In genomic region chr6:27505209-27506027, GRCh38 we compare ENCODE assay signal across 8 cellular contexts. TPM values are rescaled to one million over a fixed set of nuclear protein-coding genes. Genes with fewer than 3 reads are reported as not detected.
DNase-seq lines count a peak whose midpoint lies in the region; ATAC-seq and TF ChIP-seq lines count a peak whose summit lies in the region.

No MANE protein-coding gene starts in this region.

- H3K4me1 ChIP-seq in effector memory CD4-positive, alpha-beta T cell (ENCODE audit: control insufficient read depth, insufficient read depth, low read length, poor library complexity, severe bottlenecking), result peaks cover 5% of the 10 kb centered on the region
- H3K4me1 ChIP-seq in psoas muscle, result peaks cover 4% of the 10 kb centered on the region

- peak in 3 of 4 donors; percentile 57 to 66 (median 59) for ATAC-seq in psoas muscle
- ATAC-seq in HG02981 (IDR thresholded peaks at IDR 0.05; ENCODE audit: unreplicated experiment), result no peak
- ATAC-seq in HG02884 (IDR thresholded peaks at IDR 0.05; ENCODE audit: unreplicated experiment), result no peak

- WGBS in psoas muscle, 3 donors, result 28 to 30% (median 29%) methylated on average over 20 of the region's 20 CpGs

- no peak for TF ChIP-seq CTCF in psoas muscle (IDR thresholded peaks at IDR 0.05)

- no peak overlapping the region for H3K27ac ChIP-seq in effector memory CD4-positive, alpha-beta T cell (ENCODE audit: insufficient read depth, low read length, poor library complexity, severe bottlenecking)
- H3K27ac ChIP-seq in psoas muscle, result no peak overlapping the region

- peak; percentile 92 for DNase-seq in Daoy (ENCODE audit: low read depth)
- peak; percentile 56 for DNase-seq in NCI-H1417 treated with DMSO at 0.1 percent for 48 hours (lab: John Stamatoyannopoulos, UW)
- DNase-seq in activated CD4-positive, CD25-positive, alpha-beta regulatory T cell treated with anti-CD3 and anti-CD28 coated beads, Interleukin-2, amount 50 U/mL, for 72 hours, result peak; percentile 62
- DNase-seq in effector memory CD4-positive, alpha-beta T cell, result peak; percentile 52 to 64 (median 62)
- DNase-seq in psoas muscle, result no peak
- DNase-seq in putamen (ENCODE audit: low spot score), result no peak

- H3K27me3 ChIP-seq in effector memory CD4-positive, alpha-beta T cell (replicated peaks; ENCODE audit: control insufficient read depth, insufficient read depth, low read length, poor library complexity, severe bottlenecking), result peaks cover 4% of the 10 kb centered on the region
- H3K27me3 ChIP-seq in psoas muscle (ENCODE audit: insufficient read depth in 3 of 3, low read length in 2 of 3), result peaks cover 0 to 28% (median 6%) of the 10 kb centered on the region in 3 donors

- no peaks in the 10 kb centered on the region for H3K36me3 ChIP-seq in effector memory CD4-positive, alpha-beta T cell (ENCODE audit: control insufficient read depth, insufficient read depth, low read length)
- no peaks in the 10 kb centered on the region for H3K36me3 ChIP-seq in psoas muscle (ENCODE audit: insufficient read depth in 1 of 2, low read depth in 1 of 2)

- no peaks in the 10 kb centered on the region for H3K9me3 ChIP-seq in effector memory CD4-positive, alpha-beta T cell (ENCODE audit: control insufficient read depth, low read length)
- H3K9me3 ChIP-seq in psoas muscle, result no peaks in the 10 kb centered on the region

- intact Hi-C loops in psoas muscle (cut with DNase I), result no loop called here

- H3K4me3 ChIP-seq in effector memory CD4-positive, alpha-beta T cell (ENCODE audit: insufficient read depth, low read depth, low read length, poor library complexity, severe bottlenecking), result no peak overlapping the region
- H3K4me3 ChIP-seq in psoas muscle, result no peak overlapping the region

RNA-seq across cellular contexts. Expression of gene ZNF184, which starts 32.5 kb away (rescaled TPM):
- total RNA-seq in Daoy (2014; rRNA removed; shearing (Covaris generic)), result 13.9 and 16.5 TPM in 2 replicates
- total RNA-seq in psoas muscle, result 1 to 10 TPM; 4.2 to 4.9 (median 4.5) TPM
- polyA plus RNA-seq in psoas muscle, result 1 to 10 TPM; 2.3 to 5.7 (median 2.9) TPM

Comparison
In these comparisons a context has a peak if more than half of its experiments do, and no peak if none do; other contexts are left out.
1. DNase-seq: peak in Daoy (single experiment), NCI-H1417 treated with DMSO at 0.1 percent for 48 hours (single experiment), activated CD4-positive, CD25-positive, alpha-beta regulatory T cell treated with anti-CD3 and anti-CD28 coated beads, Interleukin-2, amount 50 U/mL, for 72 hours (single experiment) and effector memory CD4-positive, alpha-beta T cell (3 of 3); none in psoas muscle (0 of 2) and putamen (single experiment).
2. ATAC-seq: peak in psoas muscle (3 of 4); none in HG02981 (single experiment) and HG02884 (single experiment).